ENCODE assay signal across 2 cellular contexts in the genomic region with DNA sequence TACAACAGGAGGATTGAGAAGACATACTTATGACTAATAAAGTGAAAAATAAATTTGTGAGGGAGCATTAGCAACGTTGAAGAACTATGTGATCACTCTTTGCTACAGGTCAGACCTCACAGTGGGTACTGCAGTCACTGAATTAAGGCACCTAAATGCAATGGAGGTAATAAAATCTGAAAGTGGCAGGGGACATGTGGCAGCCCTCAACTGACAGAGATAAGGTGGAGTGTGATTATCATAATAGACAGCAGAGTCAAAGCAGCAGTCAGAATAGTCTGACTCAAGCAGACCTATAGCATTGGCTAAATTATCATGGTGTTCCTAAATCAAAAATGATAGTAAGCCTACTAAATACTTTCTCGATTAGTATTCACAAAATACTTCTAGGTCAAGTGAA.
TF ChIP-seq lines count a peak whose summit lies in the region.

No MANE protein-coding gene starts in this region.

TF ChIP-seq in SK-N-SH, 30 proteins besides CTCF, POLR2A, EP300 and RAD21 (continued from another document):
- TF ChIP-seq, protein P1, sequence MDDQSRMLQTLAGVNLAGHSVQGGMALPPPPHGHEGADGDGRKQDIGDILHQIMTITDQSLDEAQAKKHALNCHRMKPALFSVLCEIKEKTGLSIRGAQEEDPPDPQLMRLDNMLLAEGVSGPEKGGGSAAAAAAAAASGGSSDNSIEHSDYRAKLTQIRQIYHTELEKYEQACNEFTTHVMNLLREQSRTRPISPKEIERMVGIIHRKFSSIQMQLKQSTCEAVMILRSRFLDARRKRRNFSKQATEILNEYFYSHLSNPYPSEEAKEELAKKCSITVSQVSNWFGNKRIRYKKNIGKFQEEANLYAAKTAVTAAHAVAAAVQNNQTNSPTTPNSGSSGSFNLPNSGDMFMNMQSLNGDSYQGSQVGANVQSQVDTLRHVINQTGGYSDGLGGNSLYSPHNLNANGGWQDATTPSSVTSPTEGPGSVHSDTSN (IDR thresholded peaks at IDR 0.05): no peak

TF ChIP-seq in HCT116, 20 proteins besides CTCF, POLR2A, EP300 and RAD21 (continued from another document):
- TF ChIP-seq, protein P2, sequence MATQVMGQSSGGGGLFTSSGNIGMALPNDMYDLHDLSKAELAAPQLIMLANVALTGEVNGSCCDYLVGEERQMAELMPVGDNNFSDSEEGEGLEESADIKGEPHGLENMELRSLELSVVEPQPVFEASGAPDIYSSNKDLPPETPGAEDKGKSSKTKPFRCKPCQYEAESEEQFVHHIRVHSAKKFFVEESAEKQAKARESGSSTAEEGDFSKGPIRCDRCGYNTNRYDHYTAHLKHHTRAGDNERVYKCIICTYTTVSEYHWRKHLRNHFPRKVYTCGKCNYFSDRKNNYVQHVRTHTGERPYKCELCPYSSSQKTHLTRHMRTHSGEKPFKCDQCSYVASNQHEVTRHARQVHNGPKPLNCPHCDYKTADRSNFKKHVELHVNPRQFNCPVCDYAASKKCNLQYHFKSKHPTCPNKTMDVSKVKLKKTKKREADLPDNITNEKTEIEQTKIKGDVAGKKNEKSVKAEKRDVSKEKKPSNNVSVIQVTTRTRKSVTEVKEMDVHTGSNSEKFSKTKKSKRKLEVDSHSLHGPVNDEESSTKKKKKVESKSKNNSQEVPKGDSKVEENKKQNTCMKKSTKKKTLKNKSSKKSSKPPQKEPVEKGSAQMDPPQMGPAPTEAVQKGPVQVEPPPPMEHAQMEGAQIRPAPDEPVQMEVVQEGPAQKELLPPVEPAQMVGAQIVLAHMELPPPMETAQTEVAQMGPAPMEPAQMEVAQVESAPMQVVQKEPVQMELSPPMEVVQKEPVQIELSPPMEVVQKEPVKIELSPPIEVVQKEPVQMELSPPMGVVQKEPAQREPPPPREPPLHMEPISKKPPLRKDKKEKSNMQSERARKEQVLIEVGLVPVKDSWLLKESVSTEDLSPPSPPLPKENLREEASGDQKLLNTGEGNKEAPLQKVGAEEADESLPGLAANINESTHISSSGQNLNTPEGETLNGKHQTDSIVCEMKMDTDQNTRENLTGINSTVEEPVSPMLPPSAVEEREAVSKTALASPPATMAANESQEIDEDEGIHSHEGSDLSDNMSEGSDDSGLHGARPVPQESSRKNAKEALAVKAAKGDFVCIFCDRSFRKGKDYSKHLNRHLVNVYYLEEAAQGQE (IDR thresholded peaks at IDR 0.05; ENCODE audit: low read depth): no peak
- TF ChIP-seq CEBPB (IDR thresholded peaks at IDR 0.05; ENCODE audit: low read depth) (no peak), SIN3A (IDR thresholded peaks at IDR 0.05; ENCODE audit: low read depth) (no peak), FOSL1 (IDR thresholded peaks at IDR 0.05; ENCODE audit: low read depth) (no peak), POLR2AphosphoS5 (IDR thresholded peaks at IDR 0.05; ENCODE audit: low read depth, low read length) (no peak), EGR1 (IDR thresholded peaks at IDR 0.05; ENCODE audit: low read depth) (no peak)
